In the genomic region with DNA sequence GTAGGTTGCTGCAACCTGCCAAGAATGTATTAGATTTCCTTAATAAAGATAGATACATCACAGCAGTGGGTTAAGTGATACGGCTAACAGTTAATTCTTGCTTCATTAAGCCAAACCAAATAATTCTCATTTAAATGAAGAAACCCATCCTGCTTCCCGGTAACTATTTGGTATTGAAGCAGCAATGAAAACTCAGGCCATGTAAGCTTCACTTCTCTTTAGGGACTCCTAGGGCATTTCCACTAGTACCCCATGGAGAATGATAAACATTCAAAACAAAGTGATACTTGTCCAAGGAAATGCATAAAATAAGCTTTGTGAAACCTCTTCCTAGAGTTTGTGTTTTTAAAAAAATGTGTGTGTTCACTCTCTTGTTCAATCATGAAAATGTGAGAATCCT, we compare ENCODE assay signal across 23 cellular contexts.
"Had no signal": no experiment of that assay in that cellular context is flagged by ENCODE, and none has a peak within 500 bp of the region (broad histone marks: within the 10 kb centered on the region; RNA-seq: fewer than 3 reads in every experiment).

No MANE protein-coding gene starts in this region.

- H2AFZ ChIP-seq: parathyroid adenoma had no signal

- H3K4me1 Mint-ChIP-seq: activated naive CD4-positive, alpha-beta T cell treated with anti-CD3 and anti-CD28 coated beads, Interleukin-2, amount 10 ng/mL, durations not matched to agents 7 days and 5 days had no signal

- H3K9me3 ChIP-seq: thoracic aorta, upper lobe of left lung had no signal

- H3K27me3 Mint-ChIP-seq: activated CD4-positive, alpha-beta T cell treated with anti-CD3 and anti-CD28 coated beads, Interleukin-2, amount 10 ng/mL, durations not matched to agents 7 days and 5 days; activated naive CD4-positive, alpha-beta T cell treated with anti-CD3 and anti-CD28 coated beads, Interleukin-2, amount 10 ng/mL, durations not matched to agents 7 days and 5 days; naive thymus-derived CD8-positive, alpha-beta T cell had no signal

- H3K27ac ChIP-seq: brain microvascular endothelial cell, dorsolateral prefrontal cortex, parathyroid adenoma, thoracic aorta, upper lobe of left lung had no signal

- H3K79me2 ChIP-seq: parathyroid adenoma had no signal

- DNase-seq: activated CD4-positive, alpha-beta T cell treated with anti-CD3 and anti-CD28 coated beads, Interleukin-2, amount 10 ng/mL, durations not matched to agents 7 days and 5 days; activated CD4-positive, CD25-positive, alpha-beta regulatory T cell; activated CD8-positive, alpha-beta memory T cell treated with anti-CD3 and anti-CD28 coated beads, Interleukin-2, amount 50 U/mL, for 48 hours; activated effector memory CD4-positive, alpha-beta T cell treated with Interleukin-2 at 50 U/mL for 16 hours; activated naive CD4-positive, alpha-beta T cell treated with anti-CD3 and anti-CD28 coated beads, Interleukin-2, amount 10 ng/mL, durations not matched to agents 7 days and 5 days; activated T-cell treated with anti-CD3 and anti-CD28 coated beads, Interleukin-2, amount 50 U/mL, for 48 hours; aorta; brain microvascular endothelial cell; central memory CD4-positive, alpha-beta T cell; dorsolateral prefrontal cortex; foreskin melanocyte; glutamatergic neuron; hippocampal formation; kidney; naive thymus-derived CD8-positive, alpha-beta T cell; stimulated activated CD4-positive, alpha-beta T cell treated with anti-CD3 and anti-CD28 coated beads, Interleukin-4, amount 100 ng/mL, for 1 hour; upper lobe of left lung had no signal

- H3K4me3 ChIP-seq: dorsolateral prefrontal cortex, smooth muscle cell, thoracic aorta, upper lobe of left lung had no signal

- H3K36me3 Mint-ChIP-seq: activated naive CD4-positive, alpha-beta T cell treated with anti-CD3 and anti-CD28 coated beads, Interleukin-2, amount 10 ng/mL, durations not matched to agents 7 days and 5 days; naive thymus-derived CD8-positive, alpha-beta T cell had no signal

- H3K27ac Mint-ChIP-seq: activated CD4-positive, alpha-beta T cell treated with anti-CD3 and anti-CD28 coated beads, Interleukin-2, amount 10 ng/mL, durations not matched to agents 7 days and 5 days; activated naive CD4-positive, alpha-beta T cell treated with anti-CD3 and anti-CD28 coated beads, Interleukin-2, amount 10 ng/mL, durations not matched to agents 7 days and 5 days; T-helper 2 cell treated with Interferon-gamma antibody and Interleukin-4, amounts not matched to agents 5 μg/mL and 100 μg/mL, for 36 hours had no signal

- H3K4me1 ChIP-seq: parathyroid adenoma had no signal

- H3K27me3 ChIP-seq: brain microvascular endothelial cell, dorsolateral prefrontal cortex, upper lobe of left lung had no signal

- H3K4me2 ChIP-seq: smooth muscle cell had no signal

- H3K9ac ChIP-seq: parathyroid adenoma had no signal

- H3K36me3 ChIP-seq: brain microvascular endothelial cell, thoracic aorta, upper lobe of left lung had no signal

- H3K9me3 Mint-ChIP-seq: activated CD4-positive, alpha-beta T cell treated with anti-CD3 and anti-CD28 coated beads, Interleukin-2, amount 10 ng/mL, durations not matched to agents 7 days and 5 days; activated naive CD4-positive, alpha-beta T cell treated with anti-CD3 and anti-CD28 coated beads, Interleukin-2, amount 10 ng/mL, durations not matched to agents 7 days and 5 days; naive thymus-derived CD8-positive, alpha-beta T cell; T-helper 2 cell treated with Interferon-gamma antibody and Interleukin-4, amounts not matched to agents 5 μg/mL and 100 μg/mL, for 36 hours had no signal

- H3K4me3 Mint-ChIP-seq: activated CD4-positive, alpha-beta T cell treated with anti-CD3 and anti-CD28 coated beads, Interleukin-2, amount 10 ng/mL, durations not matched to agents 7 days and 5 days; activated naive CD4-positive, alpha-beta T cell treated with anti-CD3 and anti-CD28 coated beads, Interleukin-2, amount 10 ng/mL, durations not matched to agents 7 days and 5 days; naive thymus-derived CD8-positive, alpha-beta T cell; T-helper 2 cell treated with Interferon-gamma antibody and Interleukin-4, amounts not matched to agents 5 μg/mL and 100 μg/mL, for 36 hours had no signal

- ATAC-seq: left lobe of liver, sciatic nerve had no signal
